ENCODE assay signal across 1 cellular context in the genomic region with DNA sequence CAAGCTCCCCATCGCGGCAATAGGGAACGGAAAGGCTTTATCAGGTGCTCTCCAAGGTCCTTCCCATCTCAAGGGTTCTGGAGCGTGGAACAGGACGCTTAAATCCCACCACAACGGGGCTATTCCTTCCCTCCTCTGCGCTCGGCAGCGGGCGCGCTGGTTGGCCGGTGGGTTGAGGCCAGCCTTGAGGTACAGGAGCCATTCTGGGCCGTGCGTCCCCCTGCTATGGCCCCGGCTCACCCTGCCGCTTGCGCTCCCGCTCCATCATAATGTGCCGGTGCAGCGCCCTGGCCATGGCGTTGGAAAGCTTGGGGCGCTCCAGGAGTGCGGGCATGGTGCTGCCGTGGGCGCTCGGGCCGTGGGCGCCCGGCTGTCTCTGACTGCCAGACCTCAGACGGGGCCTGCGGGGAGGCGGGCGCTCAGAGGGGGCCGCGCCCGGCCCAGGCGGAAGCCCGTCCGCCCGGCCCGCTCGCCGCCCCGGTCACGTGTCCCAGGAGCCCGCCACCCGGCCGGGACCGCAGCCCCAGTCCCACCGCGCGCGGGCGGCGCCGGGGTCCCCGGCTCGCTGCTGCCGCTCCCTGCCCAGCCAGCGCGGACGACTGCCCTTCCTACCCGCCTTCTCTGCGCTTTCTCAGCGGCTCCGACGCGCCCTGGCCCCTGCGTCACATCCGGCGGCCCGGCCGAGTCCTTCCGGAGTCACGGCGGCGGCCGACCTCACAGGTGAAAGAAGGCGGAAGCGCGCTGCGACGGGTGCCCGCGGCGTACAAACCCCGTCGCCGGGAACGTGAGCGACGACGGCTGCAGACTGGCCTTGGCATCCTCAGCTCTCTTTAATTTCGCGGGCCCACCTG.
TF ChIP-seq lines count a peak whose summit lies in the region.

A gene with protein sequence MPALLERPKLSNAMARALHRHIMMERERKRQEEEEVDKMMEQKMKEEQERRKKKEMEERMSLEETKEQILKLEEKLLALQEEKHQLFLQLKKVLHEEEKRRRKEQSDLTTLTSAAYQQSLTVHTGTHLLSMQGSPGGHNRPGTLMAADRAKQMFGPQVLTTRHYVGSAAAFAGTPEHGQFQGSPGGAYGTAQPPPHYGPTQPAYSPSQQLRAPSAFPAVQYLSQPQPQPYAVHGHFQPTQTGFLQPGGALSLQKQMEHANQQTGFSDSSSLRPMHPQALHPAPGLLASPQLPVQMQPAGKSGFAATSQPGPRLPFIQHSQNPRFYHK (minus strand): TSS at position 642 of the 851 bp plus-strand sequence. CDS start 308 bp downstream, at position 334.

TF ChIP-seq in HepG2, 621 proteins besides CTCF, POLR2A, EP300 and RAD21 (continued from another document and continues in another):
- TF ChIP-seq CBX1 (IDR thresholded peaks at IDR 0.05; ENCODE audit: low read depth) (no peak), CBX2 (IDR thresholded peaks at IDR 0.05; ENCODE audit: low read depth, low read length) (no peak), CBX2 (CRISPR knock-in tag; IDR thresholded peaks at IDR 0.05; ENCODE audit: low read depth) (no peak), ZNF558 (CRISPR knock-in tag; IDR thresholded peaks at IDR 0.05; ENCODE audit: borderline replicate concordance) (peak; percentile 40), SCMH1 (CRISPR knock-in tag; IDR thresholded peaks at IDR 0.05; ENCODE audit: borderline replicate concordance) (no peak), SALL2 (CRISPR knock-in tag; IDR thresholded peaks at IDR 0.05) (0 out of 2 replicates have a peak, but pooled peaks have one; percentile 51), ZIK1 (CRISPR knock-in tag; IDR thresholded peaks at IDR 0.05; ENCODE audit: borderline replicate concordance, low read depth) (0 out of 2 replicates have a peak, but pooled peaks have one; percentile 51), ZBTB42 (CRISPR knock-in tag; IDR thresholded peaks at IDR 0.05) (no peak), RNF2 (conservative IDR thresholded peaks at IDR 0.05; ENCODE audit: low read depth) (0 out of 2 replicates have a peak, but pooled peaks have one; percentile 20), ZNF749 (CRISPR knock-in tag; IDR thresholded peaks at IDR 0.05; ENCODE audit: borderline replicate concordance) (peak; percentile 52; the same call in 1 of the 2 replicates), ZNF136 (CRISPR knock-in tag; IDR thresholded peaks at IDR 0.05; ENCODE audit: low read depth) (no peak), ZNF546 (CRISPR knock-in tag; conservative IDR thresholded peaks at IDR 0.05) (peak; percentile 62; the same call in 1 of the 2 replicates), IRX3 (CRISPR knock-in tag; IDR thresholded peaks at IDR 0.05; ENCODE audit: borderline replicate concordance, low read depth) (peak; percentile 85; the same call in 1 of the 2 replicates), XBP1 (CRISPR knock-in tag; IDR thresholded peaks at IDR 0.05) (no peak), ZNF530 (CRISPR knock-in tag; IDR thresholded peaks at IDR 0.05; ENCODE audit: low read depth) (no peak), ZNF292 (CRISPR knock-in tag; IDR thresholded peaks at IDR 0.05; ENCODE audit: borderline replicate concordance, low read depth) (no peak), ARNT (IDR thresholded peaks at IDR 0.05) (no peak), HOXA3 (CRISPR knock-in tag; IDR thresholded peaks at IDR 0.05) (peak; percentile 97), MYC (CRISPR knock-in tag; IDR thresholded peaks at IDR 0.05; ENCODE audit: borderline replicate concordance) (peak; percentile 67; the same call in 1 of the 2 replicates), YEATS4 (CRISPR knock-in tag; IDR thresholded peaks at IDR 0.05; ENCODE audit: borderline replicate concordance) (peak; percentile 70; the same call in 1 of the 2 replicates), THAP11 (CRISPR knock-in tag; IDR thresholded peaks at IDR 0.05) (peak; percentile 95), HNF4G (IDR thresholded peaks at IDR 0.05; ENCODE audit: borderline replicate concordance, low read depth, low read length) (no peak), HNF4G (CRISPR knock-in tag; IDR thresholded peaks at IDR 0.05; ENCODE audit: borderline replicate concordance, low read depth) (peak; percentile 56; the same call in 1 of the 2 replicates), ZNF775 (CRISPR knock-in tag; IDR thresholded peaks at IDR 0.05; ENCODE audit: borderline replicate concordance) (no peak), ATF7 (IDR thresholded peaks at IDR 0.05) (no peak), ATF7 (CRISPR knock-in tag; IDR thresholded peaks at IDR 0.05) (no peak), TEAD3 (CRISPR knock-in tag; optimal IDR thresholded peaks at IDR 0.05; ENCODE audit: borderline replicate concordance) (peak; percentile 81), PHF5A (CRISPR knock-in tag; IDR thresholded peaks at IDR 0.05; ENCODE audit: low read depth, unreplicated experiment) (peak; percentile 73), HNF4A (CRISPR knock-in tag; IDR thresholded peaks at IDR 0.05) (no peak; the same call in 1 of the 2 replicates), FOXA1 (IDR thresholded peaks at IDR 0.05) (no peak), FOXA1 (CRISPR knock-in tag; IDR thresholded peaks at IDR 0.05) (no peak), NFIB (CRISPR knock-in tag; IDR thresholded peaks at IDR 0.05; ENCODE audit: borderline replicate concordance) (no peak), JUND (CRISPR knock-in tag; IDR thresholded peaks at IDR 0.05) (no peak), SP140L (CRISPR knock-in tag; IDR thresholded peaks at IDR 0.05; ENCODE audit: borderline replicate concordance) (no peak), KDM1A (CRISPR knock-in tag; IDR thresholded peaks at IDR 0.05) (no peak), GABPB1 (CRISPR knock-in tag; IDR thresholded peaks at IDR 0.05) (peak; percentile 97), ZNF816 (CRISPR knock-in tag; IDR thresholded peaks at IDR 0.05; ENCODE audit: borderline replicate concordance) (no peak), ZFYVE20 (CRISPR knock-in tag; IDR thresholded peaks at IDR 0.05; ENCODE audit: borderline replicate concordance, low read depth) (no peak), MXD4 (CRISPR knock-in tag; IDR thresholded peaks at IDR 0.05) (peak; percentile 90), ZNF644 (CRISPR knock-in tag; IDR thresholded peaks at IDR 0.05; ENCODE audit: low read depth) (no peak), ZNF101 (CRISPR knock-in tag; IDR thresholded peaks at IDR 0.05; ENCODE audit: borderline replicate concordance, low read depth) (no peak), CCDC6 (CRISPR knock-in tag; IDR thresholded peaks at IDR 0.05) (peak; percentile 80), RBM22 (optimal IDR thresholded peaks at IDR 0.05; ENCODE audit: low read length) (no peak), MAZ (IDR thresholded peaks at IDR 0.05; ENCODE audit: borderline replicate concordance, low read depth, low read length) (no peak), MAZ (CRISPR knock-in tag; IDR thresholded peaks at IDR 0.05; ENCODE audit: low read depth) (0 out of 2 replicates have a peak, but pooled peaks have one; percentile 52), ONECUT2 (CRISPR knock-in tag; IDR thresholded peaks at IDR 0.05) (0 out of 2 replicates have a peak, but pooled peaks have one; percentile 18), ZNF670 (CRISPR knock-in tag; IDR thresholded peaks at IDR 0.05; ENCODE audit: borderline replicate concordance) (peak; percentile 80; the same call in 1 of the 2 replicates)
- TF ChIP-seq, protein P1, sequence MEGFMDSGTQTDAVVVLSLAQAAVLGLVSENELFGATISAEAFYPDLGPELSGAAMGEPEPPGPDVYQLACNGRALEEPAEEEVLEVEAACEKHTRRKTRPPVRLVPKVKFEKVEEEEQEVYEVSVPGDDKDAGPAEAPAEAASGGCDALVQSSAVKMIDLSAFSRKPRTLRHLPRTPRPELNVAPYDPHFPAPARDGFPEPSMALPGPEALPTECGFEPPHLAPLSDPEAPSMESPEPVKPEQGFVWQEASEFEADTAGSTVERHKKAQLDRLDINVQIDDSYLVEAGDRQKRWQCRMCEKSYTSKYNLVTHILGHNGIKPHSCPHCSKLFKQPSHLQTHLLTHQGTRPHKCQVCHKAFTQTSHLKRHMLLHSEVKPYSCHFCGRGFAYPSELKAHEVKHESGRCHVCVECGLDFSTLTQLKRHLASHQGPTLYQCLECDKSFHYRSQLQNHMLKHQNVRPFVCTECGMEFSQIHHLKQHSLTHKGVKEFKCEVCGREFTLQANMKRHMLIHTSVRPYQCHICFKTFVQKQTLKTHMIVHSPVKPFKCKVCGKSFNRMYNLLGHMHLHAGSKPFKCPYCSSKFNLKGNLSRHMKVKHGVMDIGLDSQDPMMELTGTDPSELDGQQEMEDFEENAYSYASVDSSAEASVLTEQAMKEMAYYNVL (CRISPR knock-in tag; IDR thresholded peaks at IDR 0.05; ENCODE audit: borderline replicate concordance), result no peak
- TF ChIP-seq, protein P2, sequence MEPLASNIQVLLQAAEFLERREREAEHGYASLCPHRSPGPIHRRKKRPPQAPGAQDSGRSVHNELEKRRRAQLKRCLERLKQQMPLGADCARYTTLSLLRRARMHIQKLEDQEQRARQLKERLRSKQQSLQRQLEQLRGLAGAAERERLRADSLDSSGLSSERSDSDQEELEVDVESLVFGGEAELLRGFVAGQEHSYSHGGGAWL (CRISPR knock-in tag; IDR thresholded peaks at IDR 0.05), result peak; percentile 45; the same call in 1 of the 2 replicates
- TF ChIP-seq, protein P3, sequence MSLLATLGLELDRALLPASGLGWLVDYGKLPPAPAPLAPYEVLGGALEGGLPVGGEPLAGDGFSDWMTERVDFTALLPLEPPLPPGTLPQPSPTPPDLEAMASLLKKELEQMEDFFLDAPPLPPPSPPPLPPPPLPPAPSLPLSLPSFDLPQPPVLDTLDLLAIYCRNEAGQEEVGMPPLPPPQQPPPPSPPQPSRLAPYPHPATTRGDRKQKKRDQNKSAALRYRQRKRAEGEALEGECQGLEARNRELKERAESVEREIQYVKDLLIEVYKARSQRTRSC (CRISPR knock-in tag; IDR thresholded peaks at IDR 0.05; ENCODE audit: low read depth), result no peak
- TF ChIP-seq, protein P4, sequence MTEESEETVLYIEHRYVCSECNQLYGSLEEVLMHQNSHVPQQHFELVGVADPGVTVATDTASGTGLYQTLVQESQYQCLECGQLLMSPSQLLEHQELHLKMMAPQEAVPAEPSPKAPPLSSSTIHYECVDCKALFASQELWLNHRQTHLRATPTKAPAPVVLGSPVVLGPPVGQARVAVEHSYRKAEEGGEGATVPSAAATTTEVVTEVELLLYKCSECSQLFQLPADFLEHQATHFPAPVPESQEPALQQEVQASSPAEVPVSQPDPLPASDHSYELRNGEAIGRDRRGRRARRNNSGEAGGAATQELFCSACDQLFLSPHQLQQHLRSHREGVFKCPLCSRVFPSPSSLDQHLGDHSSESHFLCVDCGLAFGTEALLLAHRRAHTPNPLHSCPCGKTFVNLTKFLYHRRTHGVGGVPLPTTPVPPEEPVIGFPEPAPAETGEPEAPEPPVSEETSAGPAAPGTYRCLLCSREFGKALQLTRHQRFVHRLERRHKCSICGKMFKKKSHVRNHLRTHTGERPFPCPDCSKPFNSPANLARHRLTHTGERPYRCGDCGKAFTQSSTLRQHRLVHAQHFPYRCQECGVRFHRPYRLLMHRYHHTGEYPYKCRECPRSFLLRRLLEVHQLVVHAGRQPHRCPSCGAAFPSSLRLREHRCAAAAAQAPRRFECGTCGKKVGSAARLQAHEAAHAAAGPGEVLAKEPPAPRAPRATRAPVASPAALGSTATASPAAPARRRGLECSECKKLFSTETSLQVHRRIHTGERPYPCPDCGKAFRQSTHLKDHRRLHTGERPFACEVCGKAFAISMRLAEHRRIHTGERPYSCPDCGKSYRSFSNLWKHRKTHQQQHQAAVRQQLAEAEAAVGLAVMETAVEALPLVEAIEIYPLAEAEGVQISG (CRISPR knock-in tag; IDR thresholded peaks at IDR 0.05), result peak; percentile 97
- TF ChIP-seq, protein P5, sequence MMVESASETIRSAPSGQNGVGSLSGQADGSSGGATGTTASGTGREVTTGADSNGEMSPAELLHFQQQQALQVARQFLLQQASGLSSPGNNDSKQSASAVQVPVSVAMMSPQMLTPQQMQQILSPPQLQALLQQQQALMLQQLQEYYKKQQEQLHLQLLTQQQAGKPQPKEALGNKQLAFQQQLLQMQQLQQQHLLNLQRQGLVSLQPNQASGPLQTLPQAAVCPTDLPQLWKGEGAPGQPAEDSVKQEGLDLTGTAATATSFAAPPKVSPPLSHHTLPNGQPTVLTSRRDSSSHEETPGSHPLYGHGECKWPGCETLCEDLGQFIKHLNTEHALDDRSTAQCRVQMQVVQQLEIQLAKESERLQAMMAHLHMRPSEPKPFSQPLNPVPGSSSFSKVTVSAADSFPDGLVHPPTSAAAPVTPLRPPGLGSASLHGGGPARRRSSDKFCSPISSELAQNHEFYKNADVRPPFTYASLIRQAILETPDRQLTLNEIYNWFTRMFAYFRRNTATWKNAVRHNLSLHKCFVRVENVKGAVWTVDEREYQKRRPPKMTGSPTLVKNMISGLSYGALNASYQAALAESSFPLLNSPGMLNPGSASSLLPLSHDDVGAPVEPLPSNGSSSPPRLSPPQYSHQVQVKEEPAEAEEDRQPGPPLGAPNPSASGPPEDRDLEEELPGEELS (CRISPR knock-in tag; IDR thresholded peaks at IDR 0.05), result peak; percentile 58; the same call in 1 of the 2 replicates
- TF ChIP-seq, protein P6, sequence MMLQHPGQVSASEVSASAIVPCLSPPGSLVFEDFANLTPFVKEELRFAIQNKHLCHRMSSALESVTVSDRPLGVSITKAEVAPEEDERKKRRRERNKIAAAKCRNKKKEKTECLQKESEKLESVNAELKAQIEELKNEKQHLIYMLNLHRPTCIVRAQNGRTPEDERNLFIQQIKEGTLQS (CRISPR knock-in tag; IDR thresholded peaks at IDR 0.05), result peak; percentile 27; the same call in 1 of the 2 replicates
- TF ChIP-seq, protein P7, sequence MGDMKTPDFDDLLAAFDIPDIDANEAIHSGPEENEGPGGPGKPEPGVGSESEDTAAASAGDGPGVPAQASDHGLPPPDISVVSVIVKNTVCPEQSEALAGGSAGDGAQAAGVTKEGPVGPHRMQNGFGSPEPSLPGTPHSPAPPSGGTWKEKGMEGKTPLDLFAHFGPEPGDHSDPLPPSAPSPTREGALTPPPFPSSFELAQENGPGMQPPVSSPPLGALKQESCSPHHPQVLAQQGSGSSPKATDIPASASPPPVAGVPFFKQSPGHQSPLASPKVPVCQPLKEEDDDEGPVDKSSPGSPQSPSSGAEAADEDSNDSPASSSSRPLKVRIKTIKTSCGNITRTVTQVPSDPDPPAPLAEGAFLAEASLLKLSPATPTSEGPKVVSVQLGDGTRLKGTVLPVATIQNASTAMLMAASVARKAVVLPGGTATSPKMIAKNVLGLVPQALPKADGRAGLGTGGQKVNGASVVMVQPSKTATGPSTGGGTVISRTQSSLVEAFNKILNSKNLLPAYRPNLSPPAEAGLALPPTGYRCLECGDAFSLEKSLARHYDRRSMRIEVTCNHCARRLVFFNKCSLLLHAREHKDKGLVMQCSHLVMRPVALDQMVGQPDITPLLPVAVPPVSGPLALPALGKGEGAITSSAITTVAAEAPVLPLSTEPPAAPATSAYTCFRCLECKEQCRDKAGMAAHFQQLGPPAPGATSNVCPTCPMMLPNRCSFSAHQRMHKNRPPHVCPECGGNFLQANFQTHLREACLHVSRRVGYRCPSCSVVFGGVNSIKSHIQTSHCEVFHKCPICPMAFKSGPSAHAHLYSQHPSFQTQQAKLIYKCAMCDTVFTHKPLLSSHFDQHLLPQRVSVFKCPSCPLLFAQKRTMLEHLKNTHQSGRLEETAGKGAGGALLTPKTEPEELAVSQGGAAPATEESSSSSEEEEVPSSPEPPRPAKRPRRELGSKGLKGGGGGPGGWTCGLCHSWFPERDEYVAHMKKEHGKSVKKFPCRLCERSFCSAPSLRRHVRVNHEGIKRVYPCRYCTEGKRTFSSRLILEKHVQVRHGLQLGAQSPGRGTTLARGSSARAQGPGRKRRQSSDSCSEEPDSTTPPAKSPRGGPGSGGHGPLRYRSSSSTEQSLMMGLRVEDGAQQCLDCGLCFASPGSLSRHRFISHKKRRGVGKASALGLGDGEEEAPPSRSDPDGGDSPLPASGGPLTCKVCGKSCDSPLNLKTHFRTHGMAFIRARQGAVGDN (CRISPR knock-in tag; IDR thresholded peaks at IDR 0.05), result peak; percentile 93
